Comparison of ENCODE assay signal across 11 cellular contexts in the genomic region with DNA sequence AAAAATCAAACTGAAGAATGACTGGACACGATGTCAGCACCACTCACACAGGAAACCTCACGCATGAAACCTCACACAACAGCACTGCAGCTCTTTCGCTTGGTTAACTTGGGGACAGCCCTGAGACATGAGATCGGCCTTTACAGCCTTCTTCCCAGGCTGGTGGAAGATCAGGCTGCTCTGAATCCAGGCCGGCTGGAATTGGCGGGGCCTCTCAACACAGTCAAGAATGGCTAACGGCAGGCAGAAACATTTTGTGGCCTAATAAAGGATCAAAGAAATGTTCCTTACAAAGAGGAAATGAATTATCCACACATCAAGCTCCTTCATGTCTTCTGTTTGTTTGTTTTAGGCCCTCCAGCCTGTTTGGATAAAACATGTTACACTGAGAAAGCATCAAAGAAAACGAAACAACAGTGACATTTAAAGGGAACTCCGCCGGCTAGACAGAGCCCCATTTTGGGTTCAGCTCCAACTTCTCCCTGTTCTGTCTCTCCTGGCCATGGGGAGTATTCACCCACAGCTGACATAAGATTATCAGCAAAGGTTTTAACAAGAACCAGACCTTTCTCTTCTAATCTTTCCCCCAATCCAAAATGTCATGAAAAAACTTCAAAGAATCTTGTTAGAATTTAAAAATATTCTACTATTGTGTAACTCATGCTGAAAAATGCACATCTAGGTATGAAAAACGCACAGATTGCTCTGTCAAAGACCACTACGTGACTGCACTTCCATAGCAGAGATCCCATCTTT.
A peak's percentile ranks its signal among the peaks of the same experiment; 100 is the strongest.
DNase-seq lines count a peak whose midpoint lies in the region; ATAC-seq and TF ChIP-seq lines count a peak whose summit lies in the region.
"Had no signal": no experiment of that assay in that cellular context is flagged by ENCODE, and none has a peak within 500 bp of the region (broad histone marks: within the 10 kb centered on the region; RNA-seq: fewer than 3 reads in every experiment).

No MANE protein-coding gene starts in this region.

- peak overlapping the region; percentile 55 for H3K27ac Mint-ChIP-seq in activated naive CD8-positive, alpha-beta T cell
- no peak overlapping the region for H3K27ac Mint-ChIP-seq in activated naive CD8-positive, alpha-beta T cell treated with anti-CD3 and anti-CD28 coated beads for 36 hours

- H3K36me3 ChIP-seq in left lung (no peaks in the 10 kb centered on the region), urinary bladder (ENCODE audit: insufficient read depth) (no peaks in the 10 kb centered on the region)
- H3K36me3 ChIP-seq: right lobe of liver had no signal

- peaks cover 0 to 18% of the 10 kb centered on the region in 2 donors for H3K4me1 ChIP-seq in left lung
- peaks cover 3% of the 10 kb centered on the region for H3K4me1 ChIP-seq in urinary bladder (ENCODE audit: insufficient read depth)
- H3K4me1 ChIP-seq: Caco-2, right lobe of liver had no signal

- intact Hi-C loops in left lung (cut with DNase I): no loop called here

- peaks cover 8% of the 10 kb centered on the region for H3K36me3 Mint-ChIP-seq in activated naive CD8-positive, alpha-beta T cell
- peaks cover 17% of the 10 kb centered on the region for H3K36me3 Mint-ChIP-seq in activated naive CD8-positive, alpha-beta T cell treated with anti-CD3 and anti-CD28 coated beads for 36 hours

- peaks cover 17% of the 10 kb centered on the region for H3K4me1 Mint-ChIP-seq in activated naive CD8-positive, alpha-beta T cell (ENCODE audit: low read depth)
- H3K4me1 Mint-ChIP-seq in activated naive CD8-positive, alpha-beta T cell treated with anti-CD3 and anti-CD28 coated beads for 36 hours: peaks cover 11% of the 10 kb centered on the region

- ATAC-seq in left lung: peak; percentile 43
- no peak for ATAC-seq in HG02759 (IDR thresholded peaks at IDR 0.05; ENCODE audit: unreplicated experiment)
- ATAC-seq: right lobe of liver had no signal

- no peak for DNase-seq in activated naive CD8-positive, alpha-beta T cell treated with anti-CD3 and anti-CD28 coated beads for 36 hours
- DNase-seq in left lung (no peak), NOMO-1 (lab: John Stamatoyannopoulos, UW; ENCODE audit: unreplicated experiment in 2 of 2) (no peak), hippocampal formation (lab: John Stamatoyannopoulos, UW) (no peak)
- DNase-seq: activated CD4-positive, alpha-beta T cell treated with anti-CD3 and anti-CD28 coated beads for 4 hours; Caco-2; right lobe of liver had no signal

- H3K4me3 ChIP-seq in left lung (no peak overlapping the region), urinary bladder (ENCODE audit: low read depth, low read length) (no peak overlapping the region)
- H3K4me3 ChIP-seq: right lobe of liver had no signal

- no peaks in the 10 kb centered on the region for H3K27me3 ChIP-seq in left lung
- H3K27me3 ChIP-seq: right lobe of liver had no signal

- H3K9me3 ChIP-seq in left lung: no peaks in the 10 kb centered on the region
- H3K9me3 ChIP-seq: Caco-2, right lobe of liver had no signal

- H3K4me3 Mint-ChIP-seq in activated naive CD8-positive, alpha-beta T cell: no peak overlapping the region
- H3K4me3 Mint-ChIP-seq in activated naive CD8-positive, alpha-beta T cell treated with anti-CD3 and anti-CD28 coated beads for 36 hours: no peak overlapping the region

- H3K27me3 Mint-ChIP-seq in activated naive CD8-positive, alpha-beta T cell: no peaks in the 10 kb centered on the region
- no peaks in the 10 kb centered on the region for H3K27me3 Mint-ChIP-seq in activated naive CD8-positive, alpha-beta T cell treated with anti-CD3 and anti-CD28 coated beads for 36 hours

- H3K9me3 Mint-ChIP-seq in activated naive CD8-positive, alpha-beta T cell (ENCODE audit: low read depth): no peaks in the 10 kb centered on the region
- H3K9me3 Mint-ChIP-seq in activated naive CD8-positive, alpha-beta T cell treated with anti-CD3 and anti-CD28 coated beads for 36 hours: peaks cover 1% of the 10 kb centered on the region

- WGBS in urinary bladder: 19% methylated on average over 12 of the region's 12 CpGs

- peak overlapping the region; percentile 43 for H3K27ac ChIP-seq in cingulate gyrus (ENCODE audit: low read depth, low read length)
- peak overlapping the region; percentile 60 to 67 for H3K27ac ChIP-seq in left lung
- peak overlapping the region; percentile 57 for H3K27ac ChIP-seq in urinary bladder (ENCODE audit: low read depth)
- H3K27ac ChIP-seq: right lobe of liver had no signal

- TF ChIP-seq CTCF in left lung (IDR thresholded peaks at IDR 0.05): no peak
